In genomic region chr4:89836897-89837384, GRCh38 we compare ENCODE assay signal across 8 cellular contexts. TPM values are rescaled to one million over a fixed set of nuclear protein-coding genes. Genes with fewer than 3 reads are reported as not detected.
DNase-seq lines count a peak whose midpoint lies in the region; ATAC-seq and TF ChIP-seq lines count a peak whose summit lies in the region.

TSS of gene SNCA (minus strand) at chr4:89837161. CDS start at chr4:89835667, 1,494 bp downstream.

- ATAC-seq in GM18907 (IDR thresholded peaks at IDR 0.05; ENCODE audit: unreplicated experiment) = peak; percentile 54
- ATAC-seq in activated CD8-positive, alpha-beta T cell treated with anti-CD3 and anti-CD28 coated beads, Interleukin-2, amount 10 ng/mL, durations not matched to agents 7 days and 5 days = peak; percentile 75
- no peak for ATAC-seq in GM21423 (IDR thresholded peaks at IDR 0.05; ENCODE audit: unreplicated experiment)

- H3K36me3 ChIP-seq in A673 (ENCODE audit: insufficient read depth, low read length, poor library complexity, severe bottlenecking) = no peaks in the 10 kb centered on the region

- H3K36me3 Mint-ChIP-seq in activated CD8-positive, alpha-beta T cell treated with anti-CD3 and anti-CD28 coated beads, Interleukin-2, amount 10 ng/mL, durations not matched to agents 7 days and 5 days (ENCODE audit: low read depth) = peaks cover 3% of the 10 kb centered on the region

- CTCF ChIA-PET in A673 (lab: Charles Lee) = no interaction called here
- CTCF ChIA-PET in activated CD8-positive, alpha-beta T cell treated with anti-CD3 and anti-CD28 coated beads, Interleukin-2, amount 10 ng/mL, durations not matched to agents 7 days and 5 days (lab: Charles Lee) = no interaction called here

- H3K27me3 ChIP-seq in A673 (replicated peaks; ENCODE audit: insufficient read depth, low read depth, low read length, poor library complexity) = no peaks in the 10 kb centered on the region

- POLR2A ChIA-PET in A673 (lab: Charles Lee; ENCODE audit: low non-redundant PET) = no interaction called here
- POLR2A ChIA-PET in activated CD8-positive, alpha-beta T cell treated with anti-CD3 and anti-CD28 coated beads, Interleukin-2, amount 10 ng/mL, durations not matched to agents 7 days and 5 days (lab: Charles Lee) = no interaction called here

- H3K4me1 Mint-ChIP-seq in activated CD8-positive, alpha-beta T cell treated with anti-CD3 and anti-CD28 coated beads, Interleukin-2, amount 10 ng/mL, durations not matched to agents 7 days and 5 days (ENCODE audit: low read depth) = peaks cover 30% of the 10 kb centered on the region

- H3K27ac Mint-ChIP-seq in activated CD8-positive, alpha-beta T cell treated with anti-CD3 and anti-CD28 coated beads, Interleukin-2, amount 10 ng/mL, durations not matched to agents 7 days and 5 days = no peak within 1 kb of the TSS

- DNase-seq in A673 (ENCODE audit: low spot score) (peak; percentile 60), NCI-H2196 treated with DMSO at 0.1 percent for 48 hours (lab: John Stamatoyannopoulos, UW; ENCODE audit: unreplicated experiment) (peak; percentile 43), epithelial cell of prostate (ENCODE audit: low read depth, low spot score) (no peak), medulla oblongata (ENCODE audit: extremely low spot score) (peak; percentile 84)
- DNase-seq in activated CD8-positive, alpha-beta T cell treated with anti-CD3 and anti-CD28 coated beads, Interleukin-2, amount 10 ng/mL, durations not matched to agents 7 days and 5 days = peak; percentile 35
- DNase-seq in stimulated activated CD4-positive, alpha-beta T cell treated with anti-CD3 and anti-CD28 coated beads, Interleukin-4, amount 100 ng/mL, for 48 hours (ENCODE audit: low read depth in 2 of 2) = peak; percentile 19 to 26

- TF ChIP-seq CTCF in A673 (conservative IDR thresholded peaks at IDR 0.05; ENCODE audit: low read depth, low read length) = no peak

- peak within 1 kb of the TSS; percentile 72 for H3K4me3 Mint-ChIP-seq in activated CD8-positive, alpha-beta T cell treated with anti-CD3 and anti-CD28 coated beads, Interleukin-2, amount 10 ng/mL, durations not matched to agents 7 days and 5 days

- intact Hi-C loops in A673 (cut with micrococcal nuclease; ENCODE audit: unreplicated experiment) = no loop called here

- H3K9me3 Mint-ChIP-seq in activated CD8-positive, alpha-beta T cell treated with anti-CD3 and anti-CD28 coated beads, Interleukin-2, amount 10 ng/mL, durations not matched to agents 7 days and 5 days (ENCODE audit: insufficient read depth) = no peaks in the 10 kb centered on the region

- H3K27ac ChIP-seq in A673 (ENCODE audit: low read depth, low read length, poor library complexity, severe bottlenecking) (no peak within 1 kb of the TSS), epithelial cell of prostate (peak within 1 kb of the TSS; percentile 36)

- H3K4me3 ChIP-seq in A673 (ENCODE audit: low read depth, low read length, poor library complexity, severe bottlenecking) = peak within 1 kb of the TSS; percentile 51

- no peaks in the 10 kb centered on the region for H3K4me1 ChIP-seq in A673 (ENCODE audit: insufficient read depth, low read length, poor library complexity, severe bottlenecking)

- BruUV-seq in A673 (replicated peaks; lab: Mats Ljungman, UMichigan) = no TSS peak

- peaks cover 58% of the 10 kb centered on the region for H3K27me3 Mint-ChIP-seq in activated CD8-positive, alpha-beta T cell treated with anti-CD3 and anti-CD28 coated beads, Interleukin-2, amount 10 ng/mL, durations not matched to agents 7 days and 5 days (ENCODE audit: low read depth)

- no peaks in the 10 kb centered on the region for H3K9me3 ChIP-seq in A673 (ENCODE audit: low read depth, low read length, poor library complexity, severe bottlenecking)

RNA-seq across cellular contexts. Expression of gene SNCA, which starts in this region (rescaled TPM):
- 2.6 and 3.1 TPM in 2 replicates for total RNA-seq in A673 (2021)
- 1 to 10 TPM; 3.8 to 4.3 TPM for total RNA-seq in activated CD8-positive, alpha-beta T cell treated with anti-CD3 and anti-CD28 coated beads, Interleukin-2, amount 10 ng/mL, durations not matched to agents 7 days and 5 days
